Comparison of ENCODE assay signal across 16 cellular contexts in genomic region chr5:142492781-142493281, GRCh38.
DNase-seq lines count a peak whose midpoint lies in the region; ATAC-seq and TF ChIP-seq lines count a peak whose summit lies in the region.
"Had no signal": no experiment of that assay in that cellular context is flagged by ENCODE, and none has a peak within 500 bp of the region (broad histone marks: within the 10 kb centered on the region; RNA-seq: fewer than 3 reads in every experiment).

No MANE protein-coding gene starts in this region.

- no peaks in the 10 kb centered on the region for H3K36me3 Mint-ChIP-seq in nephron (ENCODE audit: low read depth)
- no peaks in the 10 kb centered on the region for H3K36me3 Mint-ChIP-seq in activated naive CD4-positive, alpha-beta T cell treated with anti-CD3 and anti-CD28 coated beads for 36 hours (ENCODE audit: low read depth)

- WGBS in transverse colon (ENCODE audit: low coverage in 1 of 2), 2 donors, result 34 to 46% methylated on average over 5 to 6 of the region's 6 CpGs

- H3K9me3 ChIP-seq in adipocyte (ENCODE audit: control insufficient read depth, low read length), result no peaks in the 10 kb centered on the region
- H3K9me3 ChIP-seq in transverse colon, result no peaks in the 10 kb centered on the region
- H3K9me3 ChIP-seq: colonic mucosa had no signal

- ATAC-seq in GM21825 (IDR thresholded peaks at IDR 0.05; ENCODE audit: unreplicated experiment) (no peak), GM19023 (IDR thresholded peaks at IDR 0.05; ENCODE audit: unreplicated experiment) (no peak)

- CTCF ChIA-PET in activated naive CD4-positive, alpha-beta T cell treated with anti-CD3 and anti-CD28 coated beads for 36 hours (lab: Charles Lee), result interaction anchor here (0.6 kb wide), 1 partner anchor 259 kb away, joined by 3 read pairs; no protein-coding TSS in a partner anchor

- intact Hi-C loops in transverse colon (cut with DNase I; ENCODE audit: low total_unique reads), result no loop called here
- intact Hi-C loops in activated naive CD4-positive, alpha-beta T cell treated with anti-CD3 and anti-CD28 coated beads for 36 hours (cut with micrococcal nuclease), result no loop called here

- peak overlapping the region in 1 of 3 experiments; percentile 22 for H3K4me3 Mint-ChIP-seq in nephron
- H3K4me3 Mint-ChIP-seq in activated naive CD4-positive, alpha-beta T cell treated with anti-CD3 and anti-CD28 coated beads for 36 hours, result no peak overlapping the region

- H3K27me3 Mint-ChIP-seq in nephron (ENCODE audit: low read depth), result no peaks in the 10 kb centered on the region
- H3K27me3 Mint-ChIP-seq in activated naive CD4-positive, alpha-beta T cell treated with anti-CD3 and anti-CD28 coated beads for 36 hours (ENCODE audit: low read depth), result no peaks in the 10 kb centered on the region
- H3K27me3 Mint-ChIP-seq: progenitor cell of endocrine pancreas had no signal

- TF ChIP-seq CTCF in nephron (IDR thresholded peaks at IDR 0.05; ENCODE audit: unreplicated experiment in 3 of 3) (no peak), transverse colon (IDR thresholded peaks at IDR 0.05) (no peak)

- no peak for TF ChIP-seq EP300 in transverse colon (IDR thresholded peaks at IDR 0.05; ENCODE audit: low read depth)

- H3K27ac ChIP-seq in transverse colon, result peak overlapping the region in 3 of 4 donors; percentile 19 to 51 (median 35)
- H3K27ac ChIP-seq: colonic mucosa had no signal

- H3K4me3 ChIP-seq in adipocyte (ENCODE audit: low read length) (peak overlapping the region; percentile 63), transverse colon (no peak overlapping the region)
- H3K4me3 ChIP-seq: colonic mucosa, lung had no signal

- in situ Hi-C loops in transverse colon (cut with MboI; ENCODE audit: low pct_ligation_motif_present in 1 of 4, low pct_unique_long_range_greater_than_20kb in 1 of 4, low sequenced_read_pairs in 3 of 4), result no loop called here

- H3K9ac ChIP-seq in adipocyte (ENCODE audit: low read length), result peak overlapping the region; percentile 78

- H3K4me1 Mint-ChIP-seq in nephron, result peaks cover 72% of the 10 kb centered on the region
- no peaks in the 10 kb centered on the region for H3K4me1 Mint-ChIP-seq in activated naive CD4-positive, alpha-beta T cell treated with anti-CD3 and anti-CD28 coated beads for 36 hours (ENCODE audit: low read depth)

- H3K27ac Mint-ChIP-seq in nephron, result peak overlapping the region; percentile 91 to 96 (median 92)
- no peak overlapping the region for H3K27ac Mint-ChIP-seq in activated naive CD4-positive, alpha-beta T cell treated with anti-CD3 and anti-CD28 coated beads for 36 hours
- H3K27ac Mint-ChIP-seq: progenitor cell of endocrine pancreas had no signal

- no peak for TF ChIP-seq POLR2A in transverse colon (IDR thresholded peaks at IDR 0.05)

- no peaks in the 10 kb centered on the region for H3K9me3 Mint-ChIP-seq in nephron
- H3K9me3 Mint-ChIP-seq in activated naive CD4-positive, alpha-beta T cell treated with anti-CD3 and anti-CD28 coated beads for 36 hours, result no peaks in the 10 kb centered on the region

- peaks cover 26% of the 10 kb centered on the region for H3K4me1 ChIP-seq in adipocyte (ENCODE audit: control insufficient read depth, insufficient read depth, low read length)
- no peaks in the 10 kb centered on the region for H3K4me1 ChIP-seq in transverse colon
- H3K4me1 ChIP-seq: colonic mucosa had no signal

- H3K27me3 ChIP-seq in adipocyte (replicated peaks; ENCODE audit: control insufficient read depth, insufficient read depth, low read length) (no peaks in the 10 kb centered on the region), transverse colon (no peaks in the 10 kb centered on the region)
- H3K27me3 ChIP-seq: colonic mucosa had no signal

- DNase-seq in adipocyte (ENCODE audit: low read depth), result peak; percentile 85
- DNase-seq in fibroblast of the conjunctiva (ENCODE audit: low read depth), result peak; percentile 26
- DNase-seq in transverse colon, result no peak
- no peak for DNase-seq in activated naive CD4-positive, alpha-beta T cell treated with anti-CD3 and anti-CD28 coated beads for 36 hours
- no peak for DNase-seq in epidermal melanocyte (ENCODE audit: insufficient read length, low spot score)
- DNase-seq: activated gamma-delta T cell; colonic mucosa; head of caudate nucleus; KBM-7; NCI-H1694; NK-92 treated with Interleukin-12 subunit alpha and Interleukin-12 subunit beta, amount 100 ng/mL, for 24 hours had no signal

- H3K36me3 ChIP-seq in adipocyte (ENCODE audit: control insufficient read depth, insufficient read depth, low read length, severe bottlenecking) (no peaks in the 10 kb centered on the region), transverse colon (no peaks in the 10 kb centered on the region)
- H3K36me3 ChIP-seq: colonic mucosa had no signal

Comparison
In these comparisons a context has a peak if more than half of its experiments do, and no peak if none do; other contexts are left out.
1. DNase-seq: peak in adipocyte (single experiment) and fibroblast of the conjunctiva (single experiment); none in transverse colon (single experiment), activated naive CD4-positive, alpha-beta T cell treated with anti-CD3 and anti-CD28 coated beads for 36 hours (single experiment) and epidermal melanocyte (single experiment).